Comparison of ENCODE assay signal across 1 cellular context in genomic region chr11:128871165-128871564, GRCh38.
TF ChIP-seq lines count a peak whose summit lies in the region.

No MANE protein-coding gene starts in this region.

TF ChIP-seq in GM23338, 12 proteins besides CTCF, POLR2A, EP300 and RAD21 (continued from another document):
- TF ChIP-seq ZNF462 (CRISPR knock-in tag; IDR thresholded peaks at IDR 0.05): peak; percentile 7
- no peak for TF ChIP-seq POLR2AphosphoS5 (IDR thresholded peaks at IDR 0.05; ENCODE audit: low read depth)
- no peak for TF ChIP-seq STAT1 (IDR thresholded peaks at IDR 0.05; ENCODE audit: unreplicated experiment)
- peak; percentile 77; the same call in 1 of the 2 replicates for TF ChIP-seq NANOG (IDR thresholded peaks at IDR 0.05; ENCODE audit: borderline replicate concordance)
